In genomic region chr20:46148313-46149213, GRCh38 we compare ENCODE assay signal across 23 cellular contexts. TPM values are rescaled to one million over a fixed set of nuclear protein-coding genes. Genes with fewer than 3 reads are reported as not detected.
DNase-seq lines count a peak whose midpoint lies in the region; FAIRE-seq and TF ChIP-seq lines count a peak whose summit lies in the region.
"Had no signal": no experiment of that assay in that cellular context is flagged by ENCODE, and none has a peak within 500 bp of the region (broad histone marks: within the 10 kb centered on the region; RNA-seq: fewer than 3 reads in every experiment).

No MANE protein-coding gene starts in this region.

- FAIRE-seq in HTR-8/SVneo (lab: Jason Lieb, UNC) (peak; percentile 81), keratinocyte (lab: Jason Lieb, UNC) (peak; percentile 26), GM12892 (lab: Jason Lieb, UNC) (no peak)
- FAIRE-seq: A204.1, D721Med, G401.6, GM12891, GM18507, H54 had no signal

- H3K79me2 ChIP-seq in SK-N-SH (ENCODE audit: insufficient read depth) (no peaks in the 10 kb centered on the region), keratinocyte (ENCODE audit: control insufficient read depth, insufficient read depth, low read length) (no peaks in the 10 kb centered on the region)

- TF ChIP-seq RAD21 in SK-N-SH (IDR thresholded peaks at IDR 0.05; ENCODE audit: low read length), result peak; percentile 2; the same call in 1 of the 2 replicates

- intact Hi-C loops in spleen (cut with DNase I; ENCODE audit: low total_unique reads), result no loop called here
- intact Hi-C loops in prostate gland (cut with DNase I), result no loop called here

- dilution Hi-C loops in keratinocyte (cut with MboI; ENCODE audit: extremely low pct_ligation_motif_present, low sequenced_read_pairs), result loop anchor here (25.0 kb wide), 1 partner anchor 289 kb away; no protein-coding TSS in a partner anchor

- H3K9me3 ChIP-seq in SK-N-SH, result no peaks in the 10 kb centered on the region
- no peaks in the 10 kb centered on the region for H3K9me3 ChIP-seq in keratinocyte (ENCODE audit: control insufficient read depth, low read depth, low read length)
- H3K9me3 ChIP-seq in spleen, result no peaks in the 10 kb centered on the region
- no peaks in the 10 kb centered on the region for H3K9me3 ChIP-seq in prostate gland
- H3K9me3 ChIP-seq: Caco-2 had no signal

- no peaks in the 10 kb centered on the region for H3K9me1 ChIP-seq in keratinocyte (ENCODE audit: control insufficient read depth, extremely low read depth, insufficient read depth, low read length)

- H3K4me1 ChIP-seq in SK-N-SH (ENCODE audit: control insufficient read depth in 1 of 2, insufficient read depth in 2 of 2, low read depth in 1 of 2, low read length in 1 of 2), result peaks cover 0 to 56% of the 10 kb centered on the region in 2 experiments; a peak in 2 of 4 replicates
- no peaks in the 10 kb centered on the region for H3K4me1 ChIP-seq in keratinocyte (ENCODE audit: control insufficient read depth, extremely low read depth, insufficient read depth, low read length)
- H3K4me1 ChIP-seq in spleen, result no peaks in the 10 kb centered on the region
- H3K4me1 ChIP-seq in prostate gland (replicated peaks), result no peaks in the 10 kb centered on the region
- H3K4me1 ChIP-seq: Caco-2 had no signal

- H3K36me3 ChIP-seq in SK-N-SH (replicated peaks in 1 of 2; ENCODE audit: control insufficient read depth in 1 of 2, insufficient read depth in 2 of 2, low read length in 1 of 2) (no peaks in the 10 kb centered on the region), keratinocyte (ENCODE audit: control insufficient read depth in 2 of 2, extremely low read depth in 1 of 2, insufficient read depth in 2 of 2, low read length in 2 of 2) (no peaks in the 10 kb centered on the region), spleen (no peaks in the 10 kb centered on the region), prostate gland (no peaks in the 10 kb centered on the region)

- CTCF ChIA-PET in SK-N-SH (lab: Yijun Ruan, JAX), result interaction anchor here (1.1 to 6.3 kb wide), 9 partner anchors 10 to 201 kb away, joined by 4 to 81 read pairs (median 7); no protein-coding TSS in a partner anchor

- WGBS in SK-N-SH (ENCODE audit: low lambda C conversion rate), result 32% methylated on average over 14 of the region's 14 CpGs
- WGBS in spleen, 5 donors, result 80 to 89% (median 81%) methylated on average over 13 to 14 of the region's 14 CpGs
- 61% methylated on average over 14 of the region's 14 CpGs for WGBS in prostate gland

- H3K27ac ChIP-seq in SK-N-SH (ENCODE audit: low read depth in 2 of 2, low read length in 1 of 2) (peak overlapping the region in 1 of 2 experiments; percentile 90; a peak in 2 of 4 replicates), keratinocyte (ENCODE audit: control insufficient read depth, insufficient read depth, low read length) (no peak overlapping the region), spleen (no peak overlapping the region), prostate gland (no peak overlapping the region)
- H3K27ac ChIP-seq: C4-2B, HL-60 had no signal

- H3K4me3 ChIP-seq in SK-N-SH (ENCODE audit: low read depth in 2 of 2, low read length in 1 of 2), result no peak overlapping the region
- H3K4me3 ChIP-seq in keratinocyte (ENCODE audit: control insufficient read depth in 2 of 3, extremely low read depth in 1 of 3, insufficient read depth in 2 of 3, low read depth in 1 of 3, low read length in 3 of 3), result no peak overlapping the region
- no peak overlapping the region for H3K4me3 ChIP-seq in spleen
- no peak overlapping the region for H3K4me3 ChIP-seq in prostate gland
- H3K4me3 ChIP-seq: GM23338 had no signal

- H3K9ac ChIP-seq in SK-N-SH, result no peak overlapping the region
- no peak overlapping the region for H3K9ac ChIP-seq in keratinocyte (ENCODE audit: control insufficient read depth, extremely low read depth, insufficient read depth, low read length)

- H3K27me3 ChIP-seq in SK-N-SH (ENCODE audit: insufficient read depth), result no peaks in the 10 kb centered on the region; the same call in 1 of the 2 replicates
- H3K27me3 ChIP-seq in keratinocyte (ENCODE audit: control insufficient read depth, extremely low read depth, insufficient read depth, low read length), result peaks cover 4% of the 10 kb centered on the region
- peaks cover 0 to 28% (median 0%) of the 10 kb centered on the region in 7 donors for H3K27me3 ChIP-seq in spleen (replicated peaks in 1 of 7)
- no peaks in the 10 kb centered on the region for H3K27me3 ChIP-seq in prostate gland (replicated peaks; ENCODE audit: insufficient read depth)

- H2AFZ ChIP-seq in SK-N-SH (ENCODE audit: low read depth) (no peak overlapping the region), keratinocyte (ENCODE audit: control insufficient read depth, low read length) (no peak overlapping the region)
- H2AFZ ChIP-seq: GM23338 had no signal

- POLR2A ChIA-PET in SK-N-SH (lab: Yijun Ruan, JAX), result no interaction called here

- no peak for DNase-seq in HTR-8/SVneo (ENCODE audit: insufficient read length, low spot score)
- DNase-seq in SK-N-SH, result peak; percentile 66
- DNase-seq in keratinocyte (ENCODE audit: low read depth, low spot score), result no peak
- peak; percentile 17 for DNase-seq in spleen
- DNase-seq in prostate gland (ENCODE audit: low spot score), result no peak
- no peak for DNase-seq in SW 1271 (lab: John Stamatoyannopoulos, UW)
- no peak for DNase-seq in pons (ENCODE audit: low spot score)
- no peak for DNase-seq in GM12892 (ENCODE audit: insufficient read length)
- DNase-seq: ACHN; Caco-2; CD4-positive, alpha-beta T cell; HCEC 1CT; HFFc6 had no signal

- H3K4me2 ChIP-seq in SK-N-SH, result no peak overlapping the region
- H3K4me2 ChIP-seq in keratinocyte (ENCODE audit: control insufficient read depth, extremely low read depth, insufficient read depth, low read depth, low read length), result no peak overlapping the region
- H3K4me2 ChIP-seq: GM23338 had no signal

- peak in 1 of 2 experiments; percentile 85; a peak in 2 of 4 replicates for TF ChIP-seq EP300 in SK-N-SH (IDR thresholded peaks at IDR 0.05; ENCODE audit: borderline replicate concordance in 1 of 2, low read depth in 1 of 2, low read length in 1 of 2)

- TF ChIP-seq CTCF in SK-N-SH (IDR thresholded peaks at IDR 0.05) (no peak), keratinocyte (optimal IDR thresholded peaks at IDR 0.05 in 1 of 3, IDR thresholded peaks at IDR 0.05 in 1 of 3, conservative IDR thresholded peaks at IDR 0.05 in 1 of 3; ENCODE audit: extremely low read depth in 1 of 3, insufficient read depth in 2 of 3, low read length in 3 of 3) (no peak), spleen (IDR thresholded peaks at IDR 0.05 in 8 of 11, conservative IDR thresholded peaks at IDR 0.05 in 3 of 11) (no peak), prostate gland (IDR thresholded peaks at IDR 0.05) (no peak)

- H3K9me2 ChIP-seq in SK-N-SH, result no peaks in the 10 kb centered on the region

- no peaks in the 10 kb centered on the region for H4K20me1 ChIP-seq in SK-N-SH (ENCODE audit: insufficient read depth)
- H4K20me1 ChIP-seq in keratinocyte (ENCODE audit: control insufficient read depth, extremely low read depth, insufficient read depth, low read length), result no peaks in the 10 kb centered on the region

- no peaks in the 10 kb centered on the region for H3F3A ChIP-seq in SK-N-SH (replicated peaks; ENCODE audit: insufficient read depth)

- TF ChIP-seq POLR2A in spleen (IDR thresholded peaks at IDR 0.05) (no peak), prostate gland (IDR thresholded peaks at IDR 0.05) (no peak), GM12892 (IDR thresholded peaks at IDR 0.05; ENCODE audit: low read depth, low read length) (no peak)

TF ChIP-seq in SK-N-SH, 30 proteins besides CTCF, POLR2A, EP300 and RAD21 (continues in another document):
- TF ChIP-seq NRF1 (IDR thresholded peaks at IDR 0.05; ENCODE audit: low read depth, low read length) (no peak), GATA2 (CRISPR knock-in tag; IDR thresholded peaks at IDR 0.05) (peak; percentile 91), MAX (IDR thresholded peaks at IDR 0.05; ENCODE audit: low read depth) (no peak), FOXJ3 (CRISPR knock-in tag; IDR thresholded peaks at IDR 0.05) (peak; percentile 68), TEAD4 (IDR thresholded peaks at IDR 0.05; ENCODE audit: borderline replicate concordance, insufficient read depth) (no peak)

RNA-seq across cellular contexts. Expression of gene CD40, which starts 30.4 kb away (rescaled TPM):
- not detected in 2 replicates for polyA plus RNA-seq in SK-N-SH (2012; rRNA removed)
- 0.01 TPM in 1 of 2 replicates, not detected in the other for polyA plus RNA-seq in SK-N-SH (2012; cell fraction: cytosol; rRNA removed)
- 0.08 TPM in 1 of 2 replicates, not detected in the other for polyA plus RNA-seq in SK-N-SH (2012; cell fraction: nucleus; rRNA removed)
- polyA plus RNA-seq in keratinocyte, result 13.4 to 16.7 TPM (median 16.4 TPM) in 3 replicates
- polyA plus RNA-seq in keratinocyte (2011; ENCODE audit: low read depth), result 0.70 TPM
- 9.9 and 13.2 TPM in 2 replicates for polyA plus RNA-seq in keratinocyte (2011; cell fraction: cytosol; rRNA removed)
- polyA plus RNA-seq in keratinocyte (2011; cell fraction: nucleus; rRNA removed), result 16.9 and 23.9 TPM in 2 replicates
- polyA plus RNA-seq in keratinocyte (2012; ENCODE audit: low replicate concordance), result 5.0 and 11.8 TPM in 2 replicates
- 7.6 to 12.4 TPM (median 8.6 TPM) in 3 replicates for polyA minus RNA-seq in keratinocyte
- 15.3 TPM for polyA minus RNA-seq in keratinocyte (2011; cell fraction: cytosol; rRNA and poly(A)+ RNA removed)
- 4.2 and 5.7 TPM in 2 replicates for polyA minus RNA-seq in keratinocyte (2011; cell fraction: nucleus; rRNA and poly(A)+ RNA removed)
- total RNA-seq in spleen, result 10 to 100 TPM; 30.7 to 70.3 (median 44.2) TPM
- 100 to 1,000 TPM in 1 of 3 donors, 10 to 100 TPM in 2; 66.1 to 108 (median 68.7) TPM for polyA plus RNA-seq in spleen
- total RNA-seq in prostate gland, result 10 to 100 TPM; 16.9 to 27.1 TPM
- polyA plus RNA-seq in GM12892 (2012; ENCODE audit: missing spikeins), result 159 TPM
- total RNA-seq: Caco-2, HT1080 had no signal

RNA-seq across cellular contexts. Expression of gene NCOA5, which starts 58.8 kb away (rescaled TPM):
- 18.6 and 20.4 TPM in 2 replicates for polyA plus RNA-seq in SK-N-SH (2012; rRNA removed)
- 16.2 and 17.0 TPM in 2 replicates for polyA plus RNA-seq in SK-N-SH (2012; cell fraction: cytosol; rRNA removed)
- polyA plus RNA-seq in SK-N-SH (2012; cell fraction: nucleus; rRNA removed), result 26.6 and 31.9 TPM in 2 replicates
- 12.8 to 23.9 TPM (median 17.6 TPM) in 3 replicates for polyA plus RNA-seq in keratinocyte
- 18.1 TPM for polyA plus RNA-seq in keratinocyte (2011; ENCODE audit: low read depth)
- 12.5 and 14.2 TPM in 2 replicates for polyA plus RNA-seq in keratinocyte (2011; cell fraction: cytosol; rRNA removed)
- polyA plus RNA-seq in keratinocyte (2011; cell fraction: nucleus; rRNA removed), result 22.3 and 25.7 TPM in 2 replicates
- 10.2 and 20.7 TPM in 2 replicates for polyA plus RNA-seq in keratinocyte (2012; ENCODE audit: low replicate concordance)
- 13.2 to 19.3 TPM (median 19.2 TPM) in 3 replicates for polyA minus RNA-seq in keratinocyte
- 11.9 TPM for polyA minus RNA-seq in keratinocyte (2011; cell fraction: cytosol; rRNA and poly(A)+ RNA removed)
- polyA minus RNA-seq in keratinocyte (2011; cell fraction: nucleus; rRNA and poly(A)+ RNA removed), result 10.2 and 15.5 TPM in 2 replicates
- total RNA-seq in spleen, result 10 to 100 TPM; 27.3 to 33.2 (median 29.2) TPM
- polyA plus RNA-seq in spleen, result 10 to 100 TPM; 14.3 to 22.3 (median 16.6) TPM
- total RNA-seq in prostate gland, result 10 to 100 TPM; 41.0 to 50.6 TPM
- 14.5 TPM for polyA plus RNA-seq in GM12892 (2012; ENCODE audit: missing spikeins)

Comparison
In these comparisons a context has a peak if more than half of its experiments do, and no peak if none do; other contexts are left out.
1. DNase-seq: peak in SK-N-SH (single experiment) and spleen (single experiment); none in HTR-8/SVneo (single experiment), keratinocyte (single experiment), prostate gland (single experiment), SW 1271 (0 of 2), pons (single experiment) and GM12892 (single experiment).